18 cellular contexts compared by ENCODE assay signal in the genomic region with DNA sequence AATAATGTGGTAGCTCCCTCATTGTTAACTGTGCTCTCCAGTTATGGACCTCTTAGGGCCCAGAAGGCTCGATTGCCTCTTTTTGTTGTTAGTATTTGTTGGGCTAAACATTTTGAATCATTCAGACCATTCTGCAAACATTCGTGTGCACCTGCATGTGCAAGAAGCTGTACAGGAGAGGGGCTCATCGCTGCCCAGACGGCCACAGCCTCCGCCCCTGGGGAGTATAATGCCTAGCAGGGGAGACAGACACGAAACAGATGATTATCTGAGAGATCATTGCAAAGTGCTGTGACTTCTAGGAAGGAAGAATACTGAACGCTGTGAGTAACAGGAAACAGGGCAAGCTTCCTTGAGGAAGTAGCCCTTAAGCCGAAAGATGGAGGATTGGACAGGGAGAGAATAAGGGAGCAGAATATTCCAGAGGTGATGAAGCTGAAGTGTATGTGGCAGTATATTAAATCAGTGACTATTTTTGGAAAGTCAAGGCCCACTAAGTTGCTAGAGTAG.
"Had no signal": no experiment of that assay in that cellular context is flagged by ENCODE, and none has a peak within 500 bp of the region (broad histone marks: within the 10 kb centered on the region; RNA-seq: fewer than 3 reads in every experiment).

No MANE protein-coding gene starts in this region.

- H3K9me3 ChIP-seq: ascending aorta, right lobe of liver, stomach, testis, upper lobe of left lung had no signal

- H3K4me3 Mint-ChIP-seq: activated B cell treated with CpG ODN at 0.5 μM for 24 hours; activated CD4-positive, alpha-beta memory T cell treated with anti-CD3 and anti-CD28 coated beads, Interleukin-2, amount 10 ng/mL, durations not matched to agents 7 days and 5 days; activated CD8-positive, alpha-beta memory T cell treated with anti-CD3 and anti-CD28 coated beads, Interleukin-2, amount 10 ng/mL, durations not matched to agents 7 days and 5 days; stimulated activated effector memory CD8-positive, alpha-beta T cell treated with anti-CD3 and anti-CD28 coated beads, Interleukin-12 subunit alpha, Interleukin-12 subunit beta, amount 100 ng/mL, for 72 hours; T-cell had no signal

- H3K27ac ChIP-seq: ascending aorta, right lobe of liver, testis, upper lobe of left lung had no signal

- H3K27ac Mint-ChIP-seq: activated B cell treated with CpG ODN at 0.5 μM for 24 hours; activated CD4-positive, alpha-beta memory T cell treated with anti-CD3 and anti-CD28 coated beads, Interleukin-2, amount 10 ng/mL, durations not matched to agents 7 days and 5 days; activated CD8-positive, alpha-beta memory T cell treated with anti-CD3 and anti-CD28 coated beads, Interleukin-2, amount 10 ng/mL, durations not matched to agents 7 days and 5 days; stimulated activated effector memory CD8-positive, alpha-beta T cell treated with anti-CD3 and anti-CD28 coated beads, Interleukin-12 subunit alpha, Interleukin-12 subunit beta, amount 100 ng/mL, for 72 hours; T-cell had no signal

- H3K4me1 Mint-ChIP-seq: activated B cell treated with CpG ODN at 0.5 μM for 24 hours; activated CD4-positive, alpha-beta memory T cell treated with anti-CD3 and anti-CD28 coated beads, Interleukin-2, amount 10 ng/mL, durations not matched to agents 7 days and 5 days; activated CD8-positive, alpha-beta memory T cell treated with anti-CD3 and anti-CD28 coated beads, Interleukin-2, amount 10 ng/mL, durations not matched to agents 7 days and 5 days; stimulated activated effector memory CD8-positive, alpha-beta T cell treated with anti-CD3 and anti-CD28 coated beads, Interleukin-12 subunit alpha, Interleukin-12 subunit beta, amount 100 ng/mL, for 72 hours; T-cell had no signal

- H3K36me3 Mint-ChIP-seq: activated CD8-positive, alpha-beta memory T cell treated with anti-CD3 and anti-CD28 coated beads, Interleukin-2, amount 10 ng/mL, durations not matched to agents 7 days and 5 days; stimulated activated effector memory CD8-positive, alpha-beta T cell treated with anti-CD3 and anti-CD28 coated beads, Interleukin-12 subunit alpha, Interleukin-12 subunit beta, amount 100 ng/mL, for 72 hours; T-cell had no signal

- H3K27me3 ChIP-seq: ascending aorta, right lobe of liver, stomach, testis, upper lobe of left lung had no signal

- H3K27me3 Mint-ChIP-seq: activated B cell treated with CpG ODN at 0.5 μM for 24 hours; activated CD4-positive, alpha-beta memory T cell treated with anti-CD3 and anti-CD28 coated beads, Interleukin-2, amount 10 ng/mL, durations not matched to agents 7 days and 5 days had no signal

- H3K4me3 ChIP-seq: ascending aorta, right lobe of liver, stomach, testis, upper lobe of left lung had no signal

- ATAC-seq: activated CD8-positive, alpha-beta memory T cell treated with anti-CD3 and anti-CD28 coated beads, Interleukin-2, amount 10 ng/mL, durations not matched to agents 7 days and 5 days; right lobe of liver; stimulated activated effector memory CD8-positive, alpha-beta T cell treated with anti-CD3 and anti-CD28 coated beads, Interleukin-12 subunit alpha, Interleukin-12 subunit beta, amount 100 ng/mL, for 72 hours; T-cell had no signal

- DNase-seq: activated B cell treated with CpG ODN at 0.5 μM for 24 hours; activated CD4-positive, alpha-beta memory T cell treated with anti-CD3 and anti-CD28 coated beads, Interleukin-2, amount 10 ng/mL, durations not matched to agents 7 days and 5 days; activated CD4-positive, alpha-beta T cell treated with anti-CD3 and anti-CD28 coated beads for 4 hours; activated CD8-positive, alpha-beta memory T cell treated with anti-CD3 and anti-CD28 coated beads, Interleukin-2, amount 10 ng/mL, durations not matched to agents 7 days and 5 days; activated effector memory CD4-positive, alpha-beta T cell treated with Interleukin-2 at 50 U/mL for 16 hours; activated naive CD4-positive, alpha-beta T cell treated with anti-CD3 and anti-CD28 coated beads, Interleukin-2, amount 50 U/mL, for 16 hours; activated T-cell treated with anti-CD3 and anti-CD28 coated beads, Interleukin-2, amount 50 U/mL, for 48 hours; cortex of kidney; effector CD4-positive, alpha-beta T cell; mesendoderm; right lobe of liver; stimulated activated CD4-positive, alpha-beta T cell treated with anti-CD3 and anti-CD28 coated beads, Interleukin-4, amount 100 ng/mL, for 24 hours; stomach; T-cell; testis; upper lobe of left lung had no signal

- H3K9me3 Mint-ChIP-seq: activated B cell treated with CpG ODN at 0.5 μM for 24 hours; activated CD4-positive, alpha-beta memory T cell treated with anti-CD3 and anti-CD28 coated beads, Interleukin-2, amount 10 ng/mL, durations not matched to agents 7 days and 5 days; stimulated activated effector memory CD8-positive, alpha-beta T cell treated with anti-CD3 and anti-CD28 coated beads, Interleukin-12 subunit alpha, Interleukin-12 subunit beta, amount 100 ng/mL, for 72 hours; T-cell had no signal
